24 cellular contexts compared by ENCODE assay signal in genomic region chr9:97568461-97569275, GRCh38.
A peak's percentile ranks its signal among the peaks of the same experiment; 100 is the strongest.
DNase-seq lines count a peak whose midpoint lies in the region; ATAC-seq, FAIRE-seq and TF ChIP-seq lines count a peak whose summit lies in the region.
"Had no signal": no experiment of that assay in that cellular context is flagged by ENCODE, and none has a peak within 500 bp of the region (broad histone marks: within the 10 kb centered on the region; RNA-seq: fewer than 3 reads in every experiment).

No MANE protein-coding gene starts in this region.

- WGBS in heart right ventricle, 2 donors: 94 to 95% methylated on average over 11 of the region's 11 CpGs
- WGBS in K562 (ENCODE audit: insufficient coverage, low coverage, missing lambda C conversion rate): 94% methylated on average over 11 of the region's 11 CpGs
- WGBS in psoas muscle, 3 donors: 95 to 97% (median 96%) methylated on average over 11 of the region's 11 CpGs
- WGBS in aorta, 2 donors: 95 to 96% methylated on average over 11 of the region's 11 CpGs

- H3K4me3 ChIP-seq in right atrium auricular region: no peak overlapping the region
- H3K4me3 ChIP-seq in heart right ventricle: no peak overlapping the region
- no peak overlapping the region for H3K4me3 ChIP-seq in K562
- H3K4me3 ChIP-seq in psoas muscle: no peak overlapping the region
- H3K4me3 ChIP-seq in vagina: no peak overlapping the region
- H3K4me3 ChIP-seq in aorta (ENCODE audit: low read length in 2 of 2): no peak overlapping the region
- H3K4me3 ChIP-seq: A549 had no signal

- H4K20me1 ChIP-seq in K562 (replicated peaks; ENCODE audit: control insufficient read depth, insufficient read depth, low read length): no peaks in the 10 kb centered on the region

- no peaks in the 10 kb centered on the region for H3K79me2 ChIP-seq in K562 (ENCODE audit: control insufficient read depth, insufficient read depth, low read length)

- H3K27ac ChIP-seq in right atrium auricular region: peak overlapping the region in 1 of 2 donors; percentile 20
- no peak overlapping the region for H3K27ac ChIP-seq in heart right ventricle
- peak overlapping the region; percentile 53; the same call in 2 of the 3 replicates for H3K27ac ChIP-seq in K562 (ENCODE audit: extremely low read depth, low read depth, low read length)
- peak overlapping the region; percentile 85 for H3K27ac ChIP-seq in psoas muscle
- H3K27ac ChIP-seq in vagina: peak overlapping the region; percentile 88
- H3K27ac ChIP-seq in aorta (ENCODE audit: low read depth in 1 of 2, low read length in 2 of 2): no peak overlapping the region
- H3K27ac ChIP-seq: A549, HL-60 had no signal

- intact Hi-C loops in heart right ventricle (cut with DNase I): no loop called here
- intact Hi-C loops in K562 (cut with micrococcal nuclease): no loop called here
- intact Hi-C loops in psoas muscle (cut with DNase I): loop anchor here in 1 of 2 donors (5.0 kb wide), 1 partner anchor 34 kb away; no protein-coding TSS in a partner anchor
- intact Hi-C loops in vagina (cut with DNase I): no loop called here
- intact Hi-C loops in aorta (cut with DNase I): no loop called here

- BruUV-seq in K562 (replicated peaks; lab: Mats Ljungman, UMichigan): no TSS peak

- no peak for TF ChIP-seq POLR2A in K562 (conservative IDR thresholded peaks at IDR 0.05)
- TF ChIP-seq POLR2A in vagina (IDR thresholded peaks at IDR 0.05): no peak

- H3K36me3 ChIP-seq in right atrium auricular region (peaks cover 74% of the 10 kb centered on the region), heart right ventricle (peaks cover 0 to 57% (median 0%) of the 10 kb centered on the region in 9 donors), K562 (ENCODE audit: control insufficient read depth, insufficient read depth, low read length) (peaks cover 83% of the 10 kb centered on the region), psoas muscle (ENCODE audit: insufficient read depth in 1 of 2, low read depth in 1 of 2) (peaks cover 0 to 68% of the 10 kb centered on the region in 2 donors), vagina (peaks cover 0 to 13% of the 10 kb centered on the region in 2 donors), aorta (ENCODE audit: control insufficient read depth in 1 of 2, insufficient read depth in 2 of 2, low read length in 1 of 2) (peaks cover 4 to 10% of the 10 kb centered on the region in 2 donors)

- TF ChIP-seq CTCF in right atrium auricular region (IDR thresholded peaks at IDR 0.05): no peak
- TF ChIP-seq CTCF in heart right ventricle (IDR thresholded peaks at IDR 0.05): no peak
- TF ChIP-seq CTCF in K562 (IDR thresholded peaks at IDR 0.05 in 2 of 3, conservative IDR thresholded peaks at IDR 0.05 in 1 of 3; ENCODE audit: insufficient read depth in 2 of 3, low read depth in 1 of 3, low read length in 3 of 3): no peak
- TF ChIP-seq CTCF in psoas muscle (IDR thresholded peaks at IDR 0.05): no peak
- TF ChIP-seq CTCF in vagina (IDR thresholded peaks at IDR 0.05): no peak

- H3K9me3 ChIP-seq in right atrium auricular region: no peaks in the 10 kb centered on the region
- no peaks in the 10 kb centered on the region for H3K9me3 ChIP-seq in heart right ventricle
- H3K9me3 ChIP-seq in K562 (replicated peaks; ENCODE audit: control insufficient read depth, insufficient read depth, low read depth, low read length): no peaks in the 10 kb centered on the region
- H3K9me3 ChIP-seq in psoas muscle: no peaks in the 10 kb centered on the region
- H3K9me3 ChIP-seq in vagina: no peaks in the 10 kb centered on the region
- H3K9me3 ChIP-seq in aorta (ENCODE audit: control insufficient read depth, low read length): no peaks in the 10 kb centered on the region
- H3K9me3 ChIP-seq: A549, BE2C had no signal

- peaks cover 0 to 46% of the 10 kb centered on the region in 2 donors for H3K4me1 ChIP-seq in right atrium auricular region
- H3K4me1 ChIP-seq in heart right ventricle: peaks cover 7 to 49% (median 29%) of the 10 kb centered on the region in 9 donors
- H3K4me1 ChIP-seq in K562 (replicated peaks in 1 of 2; ENCODE audit: control insufficient read depth in 2 of 2, insufficient read depth in 2 of 2, low read length in 2 of 2): peaks cover 4 to 15% of the 10 kb centered on the region in 2 experiments; a peak in 3 of 5 replicates
- H3K4me1 ChIP-seq in psoas muscle: peaks cover 61% of the 10 kb centered on the region
- peaks cover 30% of the 10 kb centered on the region for H3K4me1 ChIP-seq in vagina
- no peaks in the 10 kb centered on the region for H3K4me1 ChIP-seq in aorta (ENCODE audit: control insufficient read depth in 1 of 2, insufficient read depth in 2 of 2, low read length in 2 of 2)

- POLR2A ChIA-PET in K562 (lab: Yijun Ruan, JAX): interaction anchor here (0.8 kb wide), 1 partner anchor 33 kb away, joined by 3 read pairs; no protein-coding TSS in a partner anchor

- peak; percentile 51 for DNase-seq in right atrium auricular region (ENCODE audit: low spot score)
- no peak for DNase-seq in heart right ventricle
- DNase-seq in K562 (ENCODE audit: extremely low read depth in 1 of 4, low spot score in 3 of 4): no peak
- DNase-seq in psoas muscle: peak in 1 of 2 donors; percentile 36
- DNase-seq in vagina (ENCODE audit: extremely low spot score in 2 of 2): peak in 1 of 2 donors; percentile 70
- DNase-seq in NCI-H748 treated with DMSO at 0.1 percent for 48 hours (lab: John Stamatoyannopoulos, UW): no peak
- no peak for DNase-seq in aorta
- no peak for DNase-seq in activated CD4-positive, alpha-beta T cell treated with anti-CD3 and anti-CD28 coated beads for 1 hour
- DNase-seq: BE2C; CD4-positive, CD25-positive, alpha-beta regulatory T cell; EL; GF-D8; KG1; NCI-H1092; NCI-H1436 treated with DMSO at 0.1 percent for 48 hours; NCI-H2029; NCI-H226; NCI-H524; NCI-H82 had no signal

- H2AFZ ChIP-seq in K562 (ENCODE audit: low read depth, low read length): no peak overlapping the region

- no peak for ATAC-seq in heart right ventricle
- no peak for ATAC-seq in K562
- no peak for ATAC-seq in psoas muscle
- no peak for ATAC-seq in aorta (ENCODE audit: low FRiP score)
- ATAC-seq: A549, Panc1 had no signal

- no peak for TF ChIP-seq EP300 in K562 (IDR thresholded peaks at IDR 0.05; ENCODE audit: low read length)

- no peak overlapping the region for H3K9ac ChIP-seq in K562 (ENCODE audit: insufficient read depth in 1 of 2, low read depth in 2 of 2, low read length in 2 of 2)

- H3K27me3 ChIP-seq in right atrium auricular region (no peaks in the 10 kb centered on the region), heart right ventricle (no peaks in the 10 kb centered on the region), K562 (ENCODE audit: control insufficient read depth in 2 of 2, insufficient read depth in 2 of 2, low read length in 2 of 2) (no peaks in the 10 kb centered on the region), psoas muscle (ENCODE audit: insufficient read depth in 3 of 3, low read length in 2 of 3) (no peaks in the 10 kb centered on the region), vagina (no peaks in the 10 kb centered on the region), aorta (ENCODE audit: control insufficient read depth in 1 of 2, insufficient read depth in 2 of 2, low read length in 1 of 2) (no peaks in the 10 kb centered on the region)
- H3K27me3 ChIP-seq: BE2C had no signal

- no peak for TF ChIP-seq RAD21 in K562 (CRISPR knock-in tag; conservative IDR thresholded peaks at IDR 0.05 in 1 of 2, IDR thresholded peaks at IDR 0.05 in 1 of 2)

- CTCF ChIA-PET in K562 (lab: Yijun Ruan, JAX; ENCODE audit: low intra/inter-chr PET ratio): no interaction called here

- FAIRE-seq in K562 (lab: Jason Lieb, UNC): no peak
- FAIRE-seq: A549, GM19239, H54 had no signal

- in situ Hi-C loops in K562 (cut with MboI): no loop called here

- peaks cover 4% of the 10 kb centered on the region for H3K9me1 ChIP-seq in K562 (ENCODE audit: control insufficient read depth, insufficient read depth, low read length)

- H3K4me2 ChIP-seq in K562 (ENCODE audit: insufficient read depth, low read length): no peak overlapping the region
- H3K4me2 ChIP-seq: A549 had no signal

TF ChIP-seq in K562, 482 proteins besides CTCF, POLR2A, EP300 and RAD21:
- TF ChIP-seq FOXK1 (CRISPR knock-in tag; IDR thresholded peaks at IDR 0.05; ENCODE audit: borderline replicate concordance) (no peak), MBD2 (IDR thresholded peaks at IDR 0.05; ENCODE audit: borderline replicate concordance, low read depth) (no peak), FOXA3 (CRISPR knock-in tag; conservative IDR thresholded peaks at IDR 0.05 in 1 of 2, IDR thresholded peaks at IDR 0.05 in 1 of 2) (0 out of 4 replicates have a peak, but pooled peaks of 1 of the 2 experiments have one; percentile 28)

Comparison
In these comparisons a context has a peak if more than half of its experiments do, and no peak if none do; other contexts are left out.
1. H3K27ac ChIP-seq: peak in K562 (single experiment), psoas muscle (single experiment) and vagina (single experiment); none in heart right ventricle (0 of 10) and aorta (0 of 2).